In the genomic region with DNA sequence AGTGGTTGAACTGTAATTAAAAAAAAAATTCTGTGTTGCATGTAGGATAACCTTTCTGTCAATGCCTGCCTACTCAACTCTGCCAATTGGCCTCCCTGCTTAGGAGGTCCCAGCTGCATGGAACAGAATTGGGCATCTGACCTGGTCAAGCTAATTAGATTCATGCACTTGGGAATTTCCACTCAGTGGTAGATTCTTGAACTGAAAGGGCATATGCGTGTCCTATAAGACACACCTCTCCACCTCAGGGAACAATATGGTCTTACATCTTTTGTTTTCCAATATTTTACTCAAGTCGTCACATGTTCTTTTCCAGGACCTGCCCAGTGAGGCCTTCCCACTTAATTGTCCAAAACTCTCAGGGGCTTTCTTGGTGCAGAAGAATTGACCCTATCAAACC, we compare ENCODE assay signal across 10 cellular contexts.
"Had no signal": no experiment of that assay in that cellular context is flagged by ENCODE, and none has a peak within 500 bp of the region (broad histone marks: within the 10 kb centered on the region; RNA-seq: fewer than 3 reads in every experiment).

No MANE protein-coding gene starts in this region.

- H3K36me3 ChIP-seq: HAP-1 had no signal

- H3K9me3 ChIP-seq: HAP-1 had no signal

- H3K9ac ChIP-seq: GM23248 had no signal

- H2AFZ ChIP-seq: GM23248 had no signal

- DNase-seq: GM23248, GOT3, H7, HFFc6, IMR-90, KG1 had no signal

- H3K27ac ChIP-seq: GM23248 had no signal

- ATAC-seq: HCT116, K562 had no signal

- H3K4me1 ChIP-seq: HAP-1 had no signal

- H3K4me3 ChIP-seq: GM23248, HAP-1, K562 had no signal

- H3K27ac Mint-ChIP-seq: HFFc6 had no signal

- FAIRE-seq: HTR-8/SVneo, K562 had no signal

- H3K4me3 Mint-ChIP-seq: HFFc6 had no signal

- H3K9me3 Mint-ChIP-seq: HFFc6 had no signal
